ENCODE assay signal across 8 cellular contexts in the genomic region with DNA sequence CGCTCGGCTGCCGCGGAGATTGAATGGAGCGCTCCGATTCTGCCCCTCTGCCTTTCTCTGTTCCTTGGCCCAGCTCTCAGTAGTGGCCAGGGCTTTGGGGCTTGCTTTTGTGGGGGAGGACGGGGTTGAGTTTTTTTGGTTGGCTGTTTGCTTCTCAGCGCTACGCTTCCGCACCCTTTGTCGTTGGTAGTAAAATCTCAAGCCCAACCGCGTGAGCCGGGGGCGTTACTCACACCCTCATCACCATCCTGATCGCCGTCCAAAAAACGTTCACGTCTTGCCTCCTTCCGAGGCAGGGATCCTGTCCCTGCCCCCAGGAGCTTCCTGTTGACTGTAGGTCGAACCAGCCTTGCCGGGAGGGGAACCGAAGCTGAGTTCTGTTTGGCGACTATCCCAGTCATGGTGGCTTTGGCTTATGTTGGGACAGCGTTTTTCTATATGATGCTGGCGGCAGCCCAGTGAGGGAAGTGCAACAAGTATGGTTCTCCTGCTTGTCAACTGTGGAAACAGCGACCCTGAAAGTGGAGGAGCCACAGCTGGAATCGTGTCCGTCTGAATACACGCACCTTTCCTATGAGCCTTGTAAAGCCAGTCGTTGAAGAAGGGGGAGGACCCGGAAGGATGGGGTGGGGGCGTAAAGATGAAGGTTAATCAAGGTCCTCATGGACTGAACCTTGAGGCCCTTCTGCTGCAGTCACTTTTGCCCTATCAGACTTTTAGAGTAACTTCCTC. TPM values are rescaled to one million over a fixed set of nuclear protein-coding genes. Genes with fewer than 3 reads are reported as not detected.
DNase-seq lines count a peak whose midpoint lies in the region; ATAC-seq and TF ChIP-seq lines count a peak whose summit lies in the region.

No MANE protein-coding gene starts in this region.

- peak in 1 of 2 donors; percentile 40 for TF ChIP-seq POLR2A in sigmoid colon (IDR thresholded peaks at IDR 0.05)

- H3K9me2 ChIP-seq in hepatocyte (replicated peaks; ENCODE audit: insufficient read depth), result no peaks in the 10 kb centered on the region

- WGBS in hepatocyte (ENCODE audit: low lambda C conversion rate, missing lambda C conversion rate), result 4% methylated on average over 32 of the region's 33 CpGs
- WGBS in sigmoid colon, 2 donors, result 3% methylated on average over 33 of the region's 33 CpGs

- ATAC-seq in GM21515 (IDR thresholded peaks at IDR 0.05; ENCODE audit: unreplicated experiment), result peak; percentile 28

- no peak for TF ChIP-seq EP300 in sigmoid colon (IDR thresholded peaks at IDR 0.05)

- H3K27ac Mint-ChIP-seq in T-helper 1 cell treated with Interleukin-12 subunit alpha and Interleukin-12 subunit beta and Interleukin-4 antibody, amounts not matched to agents 30 μg/mL and 1 μg/mL, for 36 hours, result peak overlapping the region; percentile 99

- peaks cover 55% of the 10 kb centered on the region for H3K4me1 Mint-ChIP-seq in T-helper 1 cell treated with Interleukin-12 subunit alpha and Interleukin-12 subunit beta and Interleukin-4 antibody, amounts not matched to agents 30 μg/mL and 1 μg/mL, for 36 hours (ENCODE audit: low read depth)

- H3K4me3 Mint-ChIP-seq in T-helper 1 cell treated with Interleukin-12 subunit alpha and Interleukin-12 subunit beta and Interleukin-4 antibody, amounts not matched to agents 30 μg/mL and 1 μg/mL, for 36 hours, result peak overlapping the region; percentile 90

- no peaks in the 10 kb centered on the region for H3K27me3 Mint-ChIP-seq in T-helper 1 cell treated with Interleukin-12 subunit alpha and Interleukin-12 subunit beta and Interleukin-4 antibody, amounts not matched to agents 30 μg/mL and 1 μg/mL, for 36 hours (ENCODE audit: low read depth)

- TF ChIP-seq CTCF in hepatocyte (IDR thresholded peaks at IDR 0.05; ENCODE audit: poor library complexity), result no peak
- no peak for TF ChIP-seq CTCF in sigmoid colon (IDR thresholded peaks at IDR 0.05)

- H3K4me3 ChIP-seq in hepatocyte, result peak overlapping the region; percentile 99
- H3K4me3 ChIP-seq in sigmoid colon, result peak overlapping the region; percentile 82 to 94 (median 88)

- peaks cover 30% of the 10 kb centered on the region for H4K20me1 ChIP-seq in hepatocyte (ENCODE audit: insufficient read depth, poor library complexity, severe bottlenecking)

- H3K79me2 ChIP-seq in hepatocyte, result peaks cover 38% of the 10 kb centered on the region

- peak overlapping the region; percentile 98 for H2AFZ ChIP-seq in hepatocyte

- H3K36me3 Mint-ChIP-seq in T-helper 1 cell treated with Interleukin-12 subunit alpha and Interleukin-12 subunit beta and Interleukin-4 antibody, amounts not matched to agents 30 μg/mL and 1 μg/mL, for 36 hours (ENCODE audit: low read depth), result peaks cover 6% of the 10 kb centered on the region

- H3K27ac ChIP-seq in hepatocyte (peak overlapping the region; percentile 99), sigmoid colon (peak overlapping the region; percentile 95 to 97 (median 97))

- peak overlapping the region; percentile 78 for H3K4me2 ChIP-seq in hepatocyte

- H3K9me3 Mint-ChIP-seq in T-helper 1 cell treated with Interleukin-12 subunit alpha and Interleukin-12 subunit beta and Interleukin-4 antibody, amounts not matched to agents 30 μg/mL and 1 μg/mL, for 36 hours, result no peaks in the 10 kb centered on the region

- H3K27me3 ChIP-seq in hepatocyte (no peaks in the 10 kb centered on the region), sigmoid colon (no peaks in the 10 kb centered on the region)

- H3K4me1 ChIP-seq in hepatocyte (ENCODE audit: insufficient read depth), result peaks cover 16% of the 10 kb centered on the region
- peaks cover 0 to 38% (median 22%) of the 10 kb centered on the region in 4 donors for H3K4me1 ChIP-seq in sigmoid colon

- intact Hi-C loops in sigmoid colon (cut with DNase I), result loop anchor here (5.0 to 10.0 kb wide), 2 partner anchors 101 to 548 kb away; a partner anchor contains a TSS

- DNase-seq in DMS 273 (lab: John Stamatoyannopoulos, UW; ENCODE audit: unreplicated experiment), result peak; percentile 85
- peak; percentile 51 for DNase-seq in HuH-7.5 (ENCODE audit: low spot score)
- peak; percentile 64 for DNase-seq in amniotic stem cell (lab: John Stamatoyannopoulos, UW)
- peak; percentile 75 for DNase-seq in hepatocyte (ENCODE audit: low spot score)
- peak; percentile 93 for DNase-seq in sigmoid colon
- no peak for DNase-seq in NCI-H2171 treated with DMSO at 0.1 percent for 48 hours (lab: John Stamatoyannopoulos, UW)

- H3K9me3 ChIP-seq in hepatocyte (ENCODE audit: low read depth) (no peaks in the 10 kb centered on the region), sigmoid colon (no peaks in the 10 kb centered on the region)

- H3K36me3 ChIP-seq in hepatocyte (replicated peaks; ENCODE audit: insufficient read depth, low read depth), result no peaks in the 10 kb centered on the region
- H3K36me3 ChIP-seq in sigmoid colon, result no peaks in the 10 kb centered on the region

RNA-seq across cellular contexts. Expression of a gene that starts 0.8 kb away (rescaled TPM):
- 108 and 111 TPM in 2 replicates for total RNA-seq in hepatocyte
- polyA plus RNA-seq in hepatocyte, result 18.4 and 25.2 TPM in 2 replicates
- 100 to 1,000 TPM; 105 to 146 (median 114) TPM for total RNA-seq in sigmoid colon
- polyA plus RNA-seq in sigmoid colon, result 10 to 100 TPM; 27.6 to 60.6 (median 31.8) TPM
